ENCODE assay signal across 23 cellular contexts in the genomic region with DNA sequence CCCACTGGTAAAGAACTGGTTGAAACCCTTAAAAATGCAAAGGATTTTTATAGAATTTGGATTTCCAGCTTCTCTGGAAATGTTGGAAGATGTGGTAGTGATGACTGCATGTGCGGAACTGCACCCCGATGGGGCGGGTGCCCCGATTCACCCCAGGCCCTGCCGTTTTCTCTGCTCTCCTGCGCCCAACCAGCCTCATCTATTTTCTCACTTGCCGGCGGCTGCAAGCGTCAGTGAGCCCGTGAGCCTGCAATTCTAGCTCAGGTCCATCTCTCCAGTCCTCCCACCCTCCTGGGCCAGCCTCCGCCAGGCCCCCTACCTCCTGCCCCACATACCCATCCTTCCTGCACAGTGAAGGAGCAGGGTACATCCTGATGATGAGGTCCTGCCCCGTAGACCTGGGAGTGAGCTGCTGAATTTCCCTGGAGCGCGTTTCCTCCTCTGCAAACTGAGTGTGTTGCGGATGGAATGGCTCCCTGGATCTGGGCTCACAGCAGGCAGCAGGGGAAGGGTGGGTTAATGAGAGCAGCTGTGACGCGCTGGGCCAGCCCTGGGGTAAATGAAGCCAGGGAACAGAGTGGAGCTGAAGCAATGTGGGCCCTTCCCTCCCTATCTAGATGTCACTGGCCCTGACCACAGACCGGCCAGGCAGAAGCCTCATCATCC.
"Had no signal": no experiment of that assay in that cellular context is flagged by ENCODE, and none has a peak within 500 bp of the region (broad histone marks: within the 10 kb centered on the region; RNA-seq: fewer than 3 reads in every experiment).

No MANE protein-coding gene starts in this region.

- H3K36me3 Mint-ChIP-seq: activated naive CD4-positive, alpha-beta T cell treated with anti-CD3 and anti-CD28 coated beads, Interleukin-2, amount 10 ng/mL, durations not matched to agents 7 days and 5 days had no signal

- H3K27ac ChIP-seq: brain microvascular endothelial cell, gastroesophageal sphincter, suprapubic skin, tibial nerve had no signal

- DNase-seq: activated CD4-positive, alpha-beta T cell treated with anti-CD3 and anti-CD28 coated beads for 36 hours; activated CD4-positive, CD25-positive, alpha-beta regulatory T cell; activated CD8-positive, alpha-beta memory T cell treated with anti-CD3 and anti-CD28 coated beads for 24 hours; activated gamma-delta T cell; activated naive CD4-positive, alpha-beta T cell treated with anti-CD3 and anti-CD28 coated beads, Interleukin-2, amount 10 ng/mL, durations not matched to agents 7 days and 5 days; activated naive CD8-positive, alpha-beta T cell treated with anti-CD3 and anti-CD28 coated beads, Interleukin-2, amount 10 ng/mL, durations not matched to agents 7 days and 5 days; activated T-cell treated with anti-CD3 and anti-CD28 coated beads, Interleukin-2, amount 50 U/mL, for 1 hour; brain microvascular endothelial cell; caudate nucleus; hippocampal formation; left colon; stimulated activated CD4-positive, alpha-beta T cell treated with anti-CD3 and anti-CD28 coated beads, Interleukin-1b, Interleukin-23, amount 100 ng/mL, for 48 hours; stimulated activated naive B cell treated with anti-CD40 and anti-IgM and Interleukin-4, amounts not matched to agents 10 μg/mL and 1 μg/mL and 100 μg/mL, for 72 hours; T-helper 1 cell had no signal

- H3K27ac Mint-ChIP-seq: activated CD4-positive, alpha-beta T cell treated with anti-CD3 and anti-CD28 coated beads for 36 hours; activated naive CD4-positive, alpha-beta T cell treated with anti-CD3 and anti-CD28 coated beads, Interleukin-2, amount 10 ng/mL, durations not matched to agents 7 days and 5 days; activated T-helper 1 cell treated with anti-CD3 and anti-CD28 coated beads, Interleukin-12 subunit alpha, Interleukin-12 subunit beta, Interleukin-2, Interleukin-4 antibody, amounts not matched to agents 30 ng/mL and 10 ng/mL and 1 ng/mL, durations not matched to agents 14 hours and 24 hours and 36 hours; progenitor cell of endocrine pancreas; stimulated activated naive B cell treated with anti-CD40 and anti-IgM and Interleukin-4, amounts not matched to agents 10 μg/mL and 1 μg/mL and 100 μg/mL, for 72 hours; T-helper 2 cell treated with Interferon-gamma antibody and Interleukin-4, amounts not matched to agents 5 μg/mL and 100 μg/mL, for 36 hours had no signal

- H3K9me3 ChIP-seq: suprapubic skin had no signal

- H3K4me3 ChIP-seq: gastroesophageal sphincter, smooth muscle cell, suprapubic skin, tibial nerve had no signal

- H3K4me3 Mint-ChIP-seq: activated CD4-positive, alpha-beta T cell treated with anti-CD3 and anti-CD28 coated beads for 36 hours; activated naive CD4-positive, alpha-beta T cell treated with anti-CD3 and anti-CD28 coated beads, Interleukin-2, amount 10 ng/mL, durations not matched to agents 7 days and 5 days; activated naive CD8-positive, alpha-beta T cell treated with anti-CD3 and anti-CD28 coated beads, Interleukin-2, amount 10 ng/mL, durations not matched to agents 7 days and 5 days; activated T-helper 1 cell treated with anti-CD3 and anti-CD28 coated beads, Interleukin-12 subunit alpha, Interleukin-12 subunit beta, Interleukin-2, Interleukin-4 antibody, amounts not matched to agents 30 ng/mL and 10 ng/mL and 1 ng/mL, durations not matched to agents 14 hours and 24 hours and 36 hours; memory B cell; naive thymus-derived CD8-positive, alpha-beta T cell; stimulated activated naive B cell treated with anti-CD40 and anti-IgM and Interleukin-4, amounts not matched to agents 10 μg/mL and 1 μg/mL and 100 μg/mL, for 72 hours; T-helper 2 cell treated with Interferon-gamma antibody and Interleukin-4, amounts not matched to agents 5 μg/mL and 100 μg/mL, for 36 hours had no signal

- H3K36me3 ChIP-seq: brain microvascular endothelial cell, gastroesophageal sphincter, suprapubic skin, tibial nerve had no signal

- ATAC-seq: activated CD4-positive, alpha-beta T cell treated with anti-CD3 and anti-CD28 coated beads for 36 hours; gastroesophageal sphincter; left colon; naive thymus-derived CD8-positive, alpha-beta T cell; stimulated activated naive B cell treated with anti-CD40 and anti-IgM and Interleukin-4, amounts not matched to agents 10 μg/mL and 1 μg/mL and 100 μg/mL, for 72 hours had no signal
